In the genomic region with DNA sequence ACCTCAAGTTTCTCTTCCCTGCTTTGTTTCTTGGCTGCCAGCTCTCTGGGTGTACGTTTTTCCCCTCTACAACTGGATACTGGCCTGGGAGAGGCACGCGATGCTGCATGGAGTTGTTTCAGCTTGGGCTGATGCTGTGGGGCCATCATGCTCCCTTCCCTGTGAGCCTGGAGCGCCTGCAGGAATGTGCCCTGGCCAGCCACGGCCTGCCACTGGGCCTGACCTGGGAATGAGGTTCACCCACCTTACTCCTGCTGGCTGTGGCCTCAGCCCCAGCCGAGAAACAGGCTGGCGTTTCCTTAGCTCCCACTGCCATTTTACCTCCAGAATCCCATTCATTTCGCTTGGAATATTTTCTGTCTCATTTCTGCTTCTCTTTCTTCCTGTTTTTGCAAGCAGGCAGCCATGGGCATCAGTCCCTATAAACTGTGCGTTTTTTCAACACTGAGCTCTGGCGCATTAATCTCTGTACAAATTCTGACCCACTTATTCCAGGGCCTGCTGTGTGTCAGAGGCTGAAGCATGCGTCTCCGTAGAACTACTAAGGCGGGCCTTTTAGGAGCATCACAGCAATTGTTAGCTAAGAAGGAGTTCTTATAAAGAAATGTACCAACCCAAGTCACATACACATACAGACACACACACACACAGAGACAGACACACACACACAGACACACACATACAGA, we compare ENCODE assay signal across 22 cellular contexts. TPM values are rescaled to one million over a fixed set of nuclear protein-coding genes. Genes with fewer than 3 reads are reported as not detected.
DNase-seq lines count a peak whose midpoint lies in the region; FAIRE-seq and TF ChIP-seq lines count a peak whose summit lies in the region.
"Had no signal": no experiment of that assay in that cellular context is flagged by ENCODE, and none has a peak within 500 bp of the region (broad histone marks: within the 10 kb centered on the region; RNA-seq: fewer than 3 reads in every experiment).

No MANE protein-coding gene starts in this region.

- no peaks in the 10 kb centered on the region for H3K36me3 ChIP-seq in hepatocyte (replicated peaks; ENCODE audit: insufficient read depth, low read depth)
- H3K36me3 ChIP-seq: BE2C had no signal

- TF ChIP-seq CTCF in hepatocyte (IDR thresholded peaks at IDR 0.05; ENCODE audit: poor library complexity): no peak

- no peaks in the 10 kb centered on the region for H3K9me3 Mint-ChIP-seq in T-helper 2 cell treated with Interferon-gamma antibody and Interleukin-4, amounts not matched to agents 5 μg/mL and 100 μg/mL, for 36 hours
- H3K9me3 Mint-ChIP-seq: CD4-positive, CD25-positive, alpha-beta regulatory T cell; CD8-positive, alpha-beta memory T cell; HFFc6; IgD-negative memory B cell had no signal

- H3K9me3 ChIP-seq in hepatocyte (ENCODE audit: low read depth): no peaks in the 10 kb centered on the region
- H3K9me3 ChIP-seq: BE2C had no signal

- no peaks in the 10 kb centered on the region for H3K27me3 Mint-ChIP-seq in T-helper 2 cell treated with Interferon-gamma antibody and Interleukin-4, amounts not matched to agents 5 μg/mL and 100 μg/mL, for 36 hours (ENCODE audit: low read depth)
- H3K27me3 Mint-ChIP-seq: CD4-positive, CD25-positive, alpha-beta regulatory T cell; CD8-positive, alpha-beta memory T cell had no signal

- no peaks in the 10 kb centered on the region for H3K4me1 ChIP-seq in hepatocyte (ENCODE audit: insufficient read depth)

- H4K20me1 ChIP-seq in hepatocyte (ENCODE audit: insufficient read depth, poor library complexity, severe bottlenecking): no peaks in the 10 kb centered on the region

- DNase-seq in GM12892 (ENCODE audit: insufficient read length) (no peak), SK-N-DZ (ENCODE audit: low spot score) (peak; percentile 72), hepatocyte (ENCODE audit: low spot score) (peak; percentile 13), OCI-M1 (lab: John Stamatoyannopoulos, UW) (no peak), erythroblast (lab: John Stamatoyannopoulos, UW) (no peak)
- no peak for DNase-seq in activated CD4-positive, CD25-positive, alpha-beta regulatory T cell treated with anti-CD3 and anti-CD28 coated beads, Interleukin-2, amount 50 U/mL, for 72 hours
- no peak for DNase-seq in T-helper 2 cell treated with Interferon-gamma antibody and Interleukin-4, amounts not matched to agents 5 μg/mL and 100 μg/mL, for 36 hours (ENCODE audit: low spot score)
- DNase-seq: ACHN; BE2C; C1 segment of cervical spinal cord; CD4-positive, CD25-positive, alpha-beta regulatory T cell; CD8-positive, alpha-beta memory T cell; COR-L47; DMS79; GF-D8; H7; HFFc6; KBM-7 had no signal

- no peaks in the 10 kb centered on the region for H3K79me2 ChIP-seq in hepatocyte

- no peaks in the 10 kb centered on the region for H3K9me2 ChIP-seq in hepatocyte (replicated peaks; ENCODE audit: insufficient read depth)

- H3K36me3 Mint-ChIP-seq in T-helper 2 cell treated with Interferon-gamma antibody and Interleukin-4, amounts not matched to agents 5 μg/mL and 100 μg/mL, for 36 hours (ENCODE audit: low read depth): no peaks in the 10 kb centered on the region
- H3K36me3 Mint-ChIP-seq: CD4-positive, CD25-positive, alpha-beta regulatory T cell; IgD-negative memory B cell had no signal

- no peaks in the 10 kb centered on the region for H3K4me1 Mint-ChIP-seq in T-helper 2 cell treated with Interferon-gamma antibody and Interleukin-4, amounts not matched to agents 5 μg/mL and 100 μg/mL, for 36 hours (ENCODE audit: low read depth)
- H3K4me1 Mint-ChIP-seq: CD8-positive, alpha-beta memory T cell; IgD-negative memory B cell had no signal

- H2AFZ ChIP-seq in hepatocyte: no peak overlapping the region

- FAIRE-seq in GM12892 (lab: Jason Lieb, UNC): peak; percentile 30
- FAIRE-seq: A204.1, D721Med had no signal

- H3K27ac Mint-ChIP-seq in T-helper 2 cell treated with Interferon-gamma antibody and Interleukin-4, amounts not matched to agents 5 μg/mL and 100 μg/mL, for 36 hours: no peak overlapping the region
- H3K27ac Mint-ChIP-seq: CD4-positive, CD25-positive, alpha-beta regulatory T cell; CD8-positive, alpha-beta memory T cell; HFFc6 had no signal

- no peak overlapping the region for H3K4me3 ChIP-seq in hepatocyte

- no peak overlapping the region for H3K4me2 ChIP-seq in hepatocyte

- H3K4me3 Mint-ChIP-seq in T-helper 2 cell treated with Interferon-gamma antibody and Interleukin-4, amounts not matched to agents 5 μg/mL and 100 μg/mL, for 36 hours: no peak overlapping the region
- H3K4me3 Mint-ChIP-seq: CD4-positive, CD25-positive, alpha-beta regulatory T cell; CD8-positive, alpha-beta memory T cell; HFFc6; IgD-negative memory B cell had no signal

- WGBS in hepatocyte (ENCODE audit: low lambda C conversion rate, missing lambda C conversion rate): 77% methylated on average over 13 of the region's 13 CpGs

- TF ChIP-seq POLR2A in GM12892 (IDR thresholded peaks at IDR 0.05; ENCODE audit: low read depth, low read length): no peak
- no peak for TF ChIP-seq POLR2A in erythroblast (IDR thresholded peaks at IDR 0.05; ENCODE audit: low read length)

- H3K27ac ChIP-seq in hepatocyte: no peak overlapping the region
- H3K27ac ChIP-seq: HL-60 had no signal

- H3K27me3 ChIP-seq in hepatocyte: no peaks in the 10 kb centered on the region
- H3K27me3 ChIP-seq: BE2C had no signal

RNA-seq across cellular contexts. Expression of gene GATA3, which starts 57.9 kb away (rescaled TPM):
- 2.8 TPM for polyA plus RNA-seq in GM12892 (2012; ENCODE audit: missing spikeins)
- 61.7 and 63.5 TPM in 2 replicates for polyA plus RNA-seq in SK-N-DZ (2014; cell fraction: cytosol; rRNA removed)
- 52.1 and 84.8 TPM in 2 replicates for polyA plus RNA-seq in SK-N-DZ (2014; cell fraction: nucleus; rRNA removed)
- 0.96 and 2.4 TPM in 2 replicates for total RNA-seq in hepatocyte
- 15.4 and 27.1 TPM in 2 replicates for polyA plus RNA-seq in hepatocyte

Comparison
In these comparisons a context has a peak if more than half of its experiments do, and no peak if none do; other contexts are left out.
1. DNase-seq: peak in SK-N-DZ (single experiment) and hepatocyte (single experiment); none in GM12892 (single experiment), activated CD4-positive, CD25-positive, alpha-beta regulatory T cell treated with anti-CD3 and anti-CD28 coated beads, Interleukin-2, amount 50 U/mL, for 72 hours (single experiment), T-helper 2 cell treated with Interferon-gamma antibody and Interleukin-4, amounts not matched to agents 5 μg/mL and 100 μg/mL, for 36 hours (single experiment), OCI-M1 (single experiment) and erythroblast (0 of 2).